13 cellular contexts compared by ENCODE assay signal in genomic region chr11:105100206-105100605, GRCh38. TPM values are rescaled to one million over a fixed set of nuclear protein-coding genes. Genes with fewer than 3 reads are reported as not detected.
DNase-seq lines count a peak whose midpoint lies in the region; ATAC-seq, FAIRE-seq and TF ChIP-seq lines count a peak whose summit lies in the region.
"Had no signal": no experiment of that assay in that cellular context is flagged by ENCODE, and none has a peak within 500 bp of the region (broad histone marks: within the 10 kb centered on the region; RNA-seq: fewer than 3 reads in every experiment).

No MANE protein-coding gene starts in this region.

- H4K20me1 ChIP-seq in HCT116 (ENCODE audit: insufficient read depth): no peaks in the 10 kb centered on the region

- peak overlapping the region; percentile 89 to 100 (median 94) for H3K27ac Mint-ChIP-seq in CD4-positive, CD25-positive, alpha-beta regulatory T cell
- H3K27ac Mint-ChIP-seq: GM23338 had no signal

- CTCF ChIA-PET in HCT116 (lab: Charles Lee): no interaction called here

- peak overlapping the region; percentile 12; the same call in 1 of the 2 replicates for H3K4me2 ChIP-seq in HCT116 (ENCODE audit: low read length)
- H3K4me2 ChIP-seq: GM23338 had no signal

- H3K9me3 Mint-ChIP-seq in CD4-positive, CD25-positive, alpha-beta regulatory T cell: peaks cover 0 to 4% (median 2%) of the 10 kb centered on the region in 7 donors

- no peaks in the 10 kb centered on the region for H3K27me3 ChIP-seq in CD4-positive, CD25-positive, alpha-beta regulatory T cell (ENCODE audit: control insufficient read depth, insufficient read depth, low read length)
- H3K27me3 ChIP-seq in HCT116 (ENCODE audit: insufficient read depth, low read length): no peaks in the 10 kb centered on the region
- H3K27me3 ChIP-seq: thyroid gland had no signal

- H3K4me1 Mint-ChIP-seq in CD4-positive, CD25-positive, alpha-beta regulatory T cell: peaks cover 24 to 51% (median 34%) of the 10 kb centered on the region in 4 donors

- no peak for FAIRE-seq in GM19239 (lab: Jason Lieb, UNC)

- no peaks in the 10 kb centered on the region for H3K27me3 Mint-ChIP-seq in CD4-positive, CD25-positive, alpha-beta regulatory T cell

- peak overlapping the region; percentile 77 for H3K27ac ChIP-seq in CD4-positive, CD25-positive, alpha-beta regulatory T cell (ENCODE audit: insufficient read depth, low read length, poor library complexity, severe bottlenecking)
- H3K27ac ChIP-seq in HCT116 (ENCODE audit: low read depth, low read length): no peak overlapping the region
- H3K27ac ChIP-seq: thyroid gland had no signal

- TF ChIP-seq CTCF in HCT116 (IDR thresholded peaks at IDR 0.05 in 2 of 3, conservative IDR thresholded peaks at IDR 0.05 in 1 of 3; ENCODE audit: borderline replicate concordance in 1 of 3, insufficient read depth in 1 of 3, low read depth in 2 of 3, low read length in 2 of 3): no peak

- BruUV-seq in HCT116 (replicated peaks; lab: Mats Ljungman, UMichigan): no TSS peak

- POLR2A ChIA-PET in HCT116 (lab: Charles Lee): no interaction called here

- peak overlapping the region; percentile 84 to 99 (median 92) for H3K4me3 Mint-ChIP-seq in CD4-positive, CD25-positive, alpha-beta regulatory T cell
- H3K4me3 Mint-ChIP-seq: GM23338 had no signal

- peaks cover 5% of the 10 kb centered on the region for H3K36me3 Mint-ChIP-seq in CD4-positive, CD25-positive, alpha-beta regulatory T cell

- H3K9ac ChIP-seq in HCT116 (ENCODE audit: low read length): no peak overlapping the region

- RAD21 ChIA-PET in HCT116 (lab: Charles Lee; ENCODE audit: low non-redundant PET in 1 of 2, low total read pairs in 2 of 2, uncharacterized antibody in 2 of 2, unreplicated experiment in 2 of 2): no interaction called here

- intact Hi-C loops in HCT116 (cut with micrococcal nuclease): no loop called here

- TF ChIP-seq RAD21 in HCT116 (IDR thresholded peaks at IDR 0.05; ENCODE audit: low read depth): no peak

- no peaks in the 10 kb centered on the region for H3K9me2 ChIP-seq in HCT116 (ENCODE audit: insufficient read depth)

- no peaks in the 10 kb centered on the region for H3K9me3 ChIP-seq in CD4-positive, CD25-positive, alpha-beta regulatory T cell (ENCODE audit: control insufficient read depth in 2 of 2, low read length in 2 of 2)
- no peaks in the 10 kb centered on the region for H3K9me3 ChIP-seq in HCT116 (ENCODE audit: control insufficient read depth in 1 of 2, insufficient read depth in 1 of 2, low read depth in 1 of 2, low read length in 2 of 2)
- H3K9me3 ChIP-seq: thyroid gland had no signal

- ATAC-seq in CD4-positive, CD25-positive, alpha-beta regulatory T cell (ENCODE audit: low read depth in 2 of 2): peak; percentile 74 to 77
- ATAC-seq in HCT116 (no peak), HG03469 (IDR thresholded peaks at IDR 0.05; ENCODE audit: unreplicated experiment) (no peak), GM19397 (IDR thresholded peaks at IDR 0.05; ENCODE audit: unreplicated experiment) (no peak)
- ATAC-seq: GM23338 had no signal

- TF ChIP-seq POLR2A in HCT116 (IDR thresholded peaks at IDR 0.05; ENCODE audit: borderline replicate concordance, extremely low read depth, insufficient read depth, insufficient read length): no peak

- H3K36me3 ChIP-seq in CD4-positive, CD25-positive, alpha-beta regulatory T cell (ENCODE audit: control insufficient read depth, insufficient read depth, low read length): no peaks in the 10 kb centered on the region
- H3K36me3 ChIP-seq in HCT116 (ENCODE audit: control insufficient read depth in 1 of 2, insufficient read depth in 2 of 2, low read length in 2 of 2): no peaks in the 10 kb centered on the region
- H3K36me3 ChIP-seq: thyroid gland had no signal

- peaks cover 17% of the 10 kb centered on the region for H3K4me1 ChIP-seq in CD4-positive, CD25-positive, alpha-beta regulatory T cell (ENCODE audit: control insufficient read depth, insufficient read depth, low read length, poor library complexity, severe bottlenecking)
- peaks cover 0 to 6% of the 10 kb centered on the region in 2 experiments; a peak in 1 of 4 replicates for H3K4me1 ChIP-seq in HCT116 (ENCODE audit: control insufficient read depth in 1 of 2, insufficient read depth in 2 of 2, low read length in 2 of 2)
- H3K4me1 ChIP-seq: thyroid gland had no signal

- no peak overlapping the region for H2AFZ ChIP-seq in HCT116 (ENCODE audit: low read depth, low read length, poor library complexity, severe bottlenecking)
- H2AFZ ChIP-seq: GM23338 had no signal

- H3K4me3 ChIP-seq in CD4-positive, CD25-positive, alpha-beta regulatory T cell (ENCODE audit: low read depth, low read length): peak overlapping the region; percentile 93
- H3K4me3 ChIP-seq in HCT116 (replicated peaks in 1 of 2; ENCODE audit: low read depth in 1 of 2, low read length in 2 of 2): no peak overlapping the region
- H3K4me3 ChIP-seq: GM23338, thyroid gland had no signal

- H3K79me2 ChIP-seq in HCT116 (ENCODE audit: insufficient read depth, low read length): no peaks in the 10 kb centered on the region

- DNase-seq in CD4-positive, CD25-positive, alpha-beta regulatory T cell: peak in 2 of 3 donors; percentile 32 to 79
- DNase-seq in HCT116 (ENCODE audit: low read depth, low spot score) (no peak), glomerular endothelial cell (ENCODE audit: extremely low read depth, low read depth, low spot score) (peak; percentile 36), GM19239 (ENCODE audit: insufficient read length, low spot score) (no peak), NCI-H748 treated with DMSO at 0.1 percent for 48 hours (lab: John Stamatoyannopoulos, UW) (no peak)
- DNase-seq in activated CD4-positive, alpha-beta T cell treated with anti-CD3 and anti-CD28 coated beads, Interleukin-2, amount 50 U/mL, for 4 hours: peak; percentile 12 to 26
- DNase-seq: NCI-H82, nucleus accumbens, thyroid gland had no signal

TF ChIP-seq in HCT116, 20 proteins besides CTCF, POLR2A, EP300 and RAD21:
- TF ChIP-seq EZH2phosphoT487 (IDR thresholded peaks at IDR 0.05; ENCODE audit: borderline replicate concordance): no peak
- no peak for TF ChIP-seq SIN3A (IDR thresholded peaks at IDR 0.05; ENCODE audit: low read depth)
- TF ChIP-seq, protein P1, sequence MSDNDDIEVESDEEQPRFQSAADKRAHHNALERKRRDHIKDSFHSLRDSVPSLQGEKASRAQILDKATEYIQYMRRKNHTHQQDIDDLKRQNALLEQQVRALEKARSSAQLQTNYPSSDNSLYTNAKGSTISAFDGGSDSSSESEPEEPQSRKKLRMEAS (IDR thresholded peaks at IDR 0.05): no peak

RNA-seq across cellular contexts. Expression of gene CARD18, which starts 39.4 kb away (rescaled TPM):
- not detected for total RNA-seq in CD4-positive, CD25-positive, alpha-beta regulatory T cell
- polyA plus RNA-seq in CD4-positive, CD25-positive, alpha-beta regulatory T cell: not detected
- not detected for total RNA-seq in HCT116 (2021; ENCODE audit: unreplicated experiment)
- not detected in 2 replicates for polyA plus RNA-seq in HCT116 (2012)
- not detected in 2 replicates for total RNA-seq in glomerular endothelial cell
- total RNA-seq: GM23338; T-helper 2 cell treated with Interferon-gamma antibody and Interleukin-4, amounts not matched to agents 100 ng/mL and 5 ng/mL, for 36 hours; thyroid gland had no signal
- polyA plus RNA-seq: GM23338 had no signal

RNA-seq across cellular contexts. Expression of gene CARD16, which starts 55.1 kb away (rescaled TPM):
- total RNA-seq in CD4-positive, CD25-positive, alpha-beta regulatory T cell: 109 TPM
- polyA plus RNA-seq in CD4-positive, CD25-positive, alpha-beta regulatory T cell: 100 to 1,000 TPM; 318 to 445 (median 387) TPM
- total RNA-seq in HCT116 (2021; ENCODE audit: unreplicated experiment): not detected
- not detected in 2 replicates for polyA plus RNA-seq in HCT116 (2012)
- total RNA-seq in glomerular endothelial cell: 54.7 and 116 TPM in 2 replicates
- total RNA-seq: GM23338 had no signal
- polyA plus RNA-seq: GM23338 had no signal

Comparison
In these comparisons a context has a peak if more than half of its experiments do, and no peak if none do; other contexts are left out.
1. ATAC-seq: peak in CD4-positive, CD25-positive, alpha-beta regulatory T cell (2 of 2); none in HCT116 (single experiment), HG03469 (single experiment) and GM19397 (single experiment).
2. DNase-seq: peak in CD4-positive, CD25-positive, alpha-beta regulatory T cell (2 of 3), activated CD4-positive, alpha-beta T cell treated with anti-CD3 and anti-CD28 coated beads, Interleukin-2, amount 50 U/mL, for 4 hours (2 of 2) and glomerular endothelial cell (single experiment); none in HCT116 (single experiment), GM19239 (single experiment) and NCI-H748 treated with DMSO at 0.1 percent for 48 hours (single experiment).
3. RNA of gene CARD16, which starts 55.1 kb away (total RNA-seq): 109 TPM in CD4-positive, CD25-positive, alpha-beta regulatory T cell (single experiment) and 54.7 to 116 TPM in glomerular endothelial cell; not detected in HCT116 (single experiment); every median in the first group is over 10 times any median in the second.